In genomic region chr2:233433029-233433428, GRCh38 we compare ENCODE assay signal across 19 cellular contexts.
"Had no signal": no experiment of that assay in that cellular context is flagged by ENCODE, and none has a peak within 500 bp of the region (broad histone marks: within the 10 kb centered on the region; RNA-seq: fewer than 3 reads in every experiment).

No MANE protein-coding gene starts in this region.

- H3K36me3 Mint-ChIP-seq: activated naive CD4-positive, alpha-beta T cell treated with anti-CD3 and anti-CD28 coated beads, Interleukin-2, amount 50 U/mL, for 24 hours had no signal

- H3K27ac ChIP-seq: epithelial cell of prostate, lower lobe of right lung, skin epidermis, testis had no signal

- H3K9me3 Mint-ChIP-seq: activated CD4-positive, alpha-beta T cell treated with anti-CD3 and anti-CD28 coated beads, Interleukin-2, amount 10 ng/mL, durations not matched to agents 7 days and 5 days; activated naive CD4-positive, alpha-beta T cell treated with anti-CD3 and anti-CD28 coated beads, Interleukin-2, amount 50 U/mL, for 24 hours; endodermal cell; neural crest cell; type B pancreatic cell had no signal

- H3K27ac Mint-ChIP-seq: activated CD4-positive, alpha-beta T cell treated with anti-CD3 and anti-CD28 coated beads, Interleukin-2, amount 10 ng/mL, durations not matched to agents 7 days and 5 days; endodermal cell; mesothelial cell of epicardium; type B pancreatic cell had no signal

- ATAC-seq: lower lobe of right lung had no signal

- DNase-seq: activated CD4-positive, alpha-beta T cell treated with anti-CD3 and anti-CD28 coated beads, Interleukin-2, amount 10 ng/mL, durations not matched to agents 7 days and 5 days; activated CD4-positive, CD25-positive, alpha-beta regulatory T cell; activated CD8-positive, alpha-beta memory T cell treated with anti-CD3 and anti-CD28 coated beads, Interleukin-2, amount 50 U/mL, for 4 hours; activated gamma-delta T cell; activated T-cell treated with anti-CD3 and anti-CD28 coated beads, Interleukin-2, amount 50 U/mL, for 48 hours; amniotic stem cell; endodermal cell; glutamatergic neuron; hippocampal formation; lower lobe of right lung; stimulated activated CD4-positive, alpha-beta T cell treated with anti-CD3 and anti-CD28 coated beads, Interleukin-15, amount 100 ng/mL, for 24 hours; stimulated activated CD4-positive, alpha-beta T cell treated with anti-CD3 and anti-CD28 coated beads, Interleukin-2, amount 100 ng/mL, for 48 hours had no signal

- H3K4me3 ChIP-seq: lower lobe of right lung, skin epidermis, testis had no signal

- H3K27me3 ChIP-seq: testis had no signal

- H3K4me1 Mint-ChIP-seq: endodermal cell, neural crest cell had no signal

- H3K4me1 ChIP-seq: lower lobe of right lung, testis had no signal

- H3K4me3 Mint-ChIP-seq: activated CD4-positive, alpha-beta T cell treated with anti-CD3 and anti-CD28 coated beads, Interleukin-2, amount 10 ng/mL, durations not matched to agents 7 days and 5 days; activated naive CD4-positive, alpha-beta T cell treated with anti-CD3 and anti-CD28 coated beads, Interleukin-2, amount 50 U/mL, for 24 hours; endodermal cell; mesothelial cell of epicardium; neural crest cell; type B pancreatic cell had no signal

- H3K27me3 Mint-ChIP-seq: activated CD4-positive, alpha-beta T cell treated with anti-CD3 and anti-CD28 coated beads, Interleukin-2, amount 10 ng/mL, durations not matched to agents 7 days and 5 days; activated naive CD4-positive, alpha-beta T cell treated with anti-CD3 and anti-CD28 coated beads, Interleukin-2, amount 50 U/mL, for 24 hours; type B pancreatic cell had no signal

- H3K9me3 ChIP-seq: lower lobe of right lung, testis had no signal
